Comparison of ENCODE assay signal across 1 cellular context in genomic region chr7:44885394-44886317, GRCh38.
TF ChIP-seq lines count a peak whose summit lies in the region.

PURB (minus strand) TSS chr7:44885530; CDS start chr7:44885348, 182 bp downstream.

TF ChIP-seq in HepG2, 621 proteins besides CTCF, POLR2A, EP300 and RAD21 (continued from another document and continues in another):
- TF ChIP-seq, protein P1, sequence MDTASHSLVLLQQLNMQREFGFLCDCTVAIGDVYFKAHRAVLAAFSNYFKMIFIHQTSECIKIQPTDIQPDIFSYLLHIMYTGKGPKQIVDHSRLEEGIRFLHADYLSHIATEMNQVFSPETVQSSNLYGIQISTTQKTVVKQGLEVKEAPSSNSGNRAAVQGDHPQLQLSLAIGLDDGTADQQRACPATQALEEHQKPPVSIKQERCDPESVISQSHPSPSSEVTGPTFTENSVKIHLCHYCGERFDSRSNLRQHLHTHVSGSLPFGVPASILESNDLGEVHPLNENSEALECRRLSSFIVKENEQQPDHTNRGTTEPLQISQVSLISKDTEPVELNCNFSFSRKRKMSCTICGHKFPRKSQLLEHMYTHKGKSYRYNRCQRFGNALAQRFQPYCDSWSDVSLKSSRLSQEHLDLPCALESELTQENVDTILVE (CRISPR knock-in tag; IDR thresholded peaks at IDR 0.05) = peak; percentile 76; the same call in 1 of the 2 replicates
- TF ChIP-seq, protein P2, sequence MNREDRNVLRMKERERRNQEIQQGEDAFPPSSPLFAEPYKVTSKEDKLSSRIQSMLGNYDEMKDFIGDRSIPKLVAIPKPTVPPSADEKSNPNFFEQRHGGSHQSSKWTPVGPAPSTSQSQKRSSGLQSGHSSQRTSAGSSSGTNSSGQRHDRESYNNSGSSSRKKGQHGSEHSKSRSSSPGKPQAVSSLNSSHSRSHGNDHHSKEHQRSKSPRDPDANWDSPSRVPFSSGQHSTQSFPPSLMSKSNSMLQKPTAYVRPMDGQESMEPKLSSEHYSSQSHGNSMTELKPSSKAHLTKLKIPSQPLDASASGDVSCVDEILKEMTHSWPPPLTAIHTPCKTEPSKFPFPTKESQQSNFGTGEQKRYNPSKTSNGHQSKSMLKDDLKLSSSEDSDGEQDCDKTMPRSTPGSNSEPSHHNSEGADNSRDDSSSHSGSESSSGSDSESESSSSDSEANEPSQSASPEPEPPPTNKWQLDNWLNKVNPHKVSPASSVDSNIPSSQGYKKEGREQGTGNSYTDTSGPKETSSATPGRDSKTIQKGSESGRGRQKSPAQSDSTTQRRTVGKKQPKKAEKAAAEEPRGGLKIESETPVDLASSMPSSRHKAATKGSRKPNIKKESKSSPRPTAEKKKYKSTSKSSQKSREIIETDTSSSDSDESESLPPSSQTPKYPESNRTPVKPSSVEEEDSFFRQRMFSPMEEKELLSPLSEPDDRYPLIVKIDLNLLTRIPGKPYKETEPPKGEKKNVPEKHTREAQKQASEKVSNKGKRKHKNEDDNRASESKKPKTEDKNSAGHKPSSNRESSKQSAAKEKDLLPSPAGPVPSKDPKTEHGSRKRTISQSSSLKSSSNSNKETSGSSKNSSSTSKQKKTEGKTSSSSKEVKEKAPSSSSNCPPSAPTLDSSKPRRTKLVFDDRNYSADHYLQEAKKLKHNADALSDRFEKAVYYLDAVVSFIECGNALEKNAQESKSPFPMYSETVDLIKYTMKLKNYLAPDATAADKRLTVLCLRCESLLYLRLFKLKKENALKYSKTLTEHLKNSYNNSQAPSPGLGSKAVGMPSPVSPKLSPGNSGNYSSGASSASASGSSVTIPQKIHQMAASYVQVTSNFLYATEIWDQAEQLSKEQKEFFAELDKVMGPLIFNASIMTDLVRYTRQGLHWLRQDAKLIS (CRISPR knock-in tag; IDR thresholded peaks at IDR 0.05) = no peak
- TF ChIP-seq ZNF143 (CRISPR knock-in tag; IDR thresholded peaks at IDR 0.05) = 0 out of 2 replicates have a peak, but pooled peaks have one; percentile 31
- TF ChIP-seq, protein P3, sequence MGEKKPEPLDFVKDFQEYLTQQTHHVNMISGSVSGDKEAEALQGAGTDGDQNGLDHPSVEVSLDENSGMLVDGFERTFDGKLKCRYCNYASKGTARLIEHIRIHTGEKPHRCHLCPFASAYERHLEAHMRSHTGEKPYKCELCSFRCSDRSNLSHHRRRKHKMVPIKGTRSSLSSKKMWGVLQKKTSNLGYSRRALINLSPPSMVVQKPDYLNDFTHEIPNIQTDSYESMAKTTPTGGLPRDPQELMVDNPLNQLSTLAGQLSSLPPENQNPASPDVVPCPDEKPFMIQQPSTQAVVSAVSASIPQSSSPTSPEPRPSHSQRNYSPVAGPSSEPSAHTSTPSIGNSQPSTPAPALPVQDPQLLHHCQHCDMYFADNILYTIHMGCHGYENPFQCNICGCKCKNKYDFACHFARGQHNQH (CRISPR knock-in tag; IDR thresholded peaks at IDR 0.05) = no peak; the same call in 1 of the 2 replicates
- peak; percentile 88 for TF ChIP-seq SNAPC2 (CRISPR knock-in tag; IDR thresholded peaks at IDR 0.05)
- TF ChIP-seq, protein P4, sequence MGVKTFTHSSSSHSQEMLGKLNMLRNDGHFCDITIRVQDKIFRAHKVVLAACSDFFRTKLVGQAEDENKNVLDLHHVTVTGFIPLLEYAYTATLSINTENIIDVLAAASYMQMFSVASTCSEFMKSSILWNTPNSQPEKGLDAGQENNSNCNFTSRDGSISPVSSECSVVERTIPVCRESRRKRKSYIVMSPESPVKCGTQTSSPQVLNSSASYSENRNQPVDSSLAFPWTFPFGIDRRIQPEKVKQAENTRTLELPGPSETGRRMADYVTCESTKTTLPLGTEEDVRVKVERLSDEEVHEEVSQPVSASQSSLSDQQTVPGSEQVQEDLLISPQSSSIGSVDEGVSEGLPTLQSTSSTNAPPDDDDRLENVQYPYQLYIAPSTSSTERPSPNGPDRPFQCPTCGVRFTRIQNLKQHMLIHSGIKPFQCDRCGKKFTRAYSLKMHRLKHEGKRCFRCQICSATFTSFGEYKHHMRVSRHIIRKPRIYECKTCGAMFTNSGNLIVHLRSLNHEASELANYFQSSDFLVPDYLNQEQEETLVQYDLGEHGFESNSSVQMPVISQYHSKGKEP (CRISPR knock-in tag; IDR thresholded peaks at IDR 0.05) = peak; percentile 26; the same call in 1 of the 2 replicates
- no peak for TF ChIP-seq HMGA1 (CRISPR knock-in tag; conservative IDR thresholded peaks at IDR 0.05)
- TF ChIP-seq DNMT3B (CRISPR knock-in tag; conservative IDR thresholded peaks at IDR 0.05) = no peak
- peak; percentile 95 for TF ChIP-seq ZFX (CRISPR knock-in tag; IDR thresholded peaks at IDR 0.05; ENCODE audit: low read depth)
- no peak for TF ChIP-seq ZNF251 (CRISPR knock-in tag; IDR thresholded peaks at IDR 0.05)
- TF ChIP-seq ZNF841 (CRISPR knock-in tag; IDR thresholded peaks at IDR 0.05; ENCODE audit: borderline replicate concordance) = no peak
- TF ChIP-seq CCDC6 (CRISPR knock-in tag; IDR thresholded peaks at IDR 0.05) = peak; percentile 66
- no peak for TF ChIP-seq PRDM4 (CRISPR knock-in tag; IDR thresholded peaks at IDR 0.05; ENCODE audit: borderline replicate concordance)
- TF ChIP-seq ZNF253 (CRISPR knock-in tag; IDR thresholded peaks at IDR 0.05; ENCODE audit: borderline replicate concordance) = 0 out of 2 replicates have a peak, but pooled peaks have one; percentile 41
- peak; percentile 77 for TF ChIP-seq HCFC1 (IDR thresholded peaks at IDR 0.05; ENCODE audit: low read depth, low read length)
- no peak for TF ChIP-seq HNF4A (CRISPR knock-in tag; IDR thresholded peaks at IDR 0.05)
- TF ChIP-seq MAZ (IDR thresholded peaks at IDR 0.05; ENCODE audit: borderline replicate concordance, low read depth, low read length) = no peak
- TF ChIP-seq MAZ (CRISPR knock-in tag; IDR thresholded peaks at IDR 0.05; ENCODE audit: low read depth) = peak; percentile 89
- no peak for TF ChIP-seq NFRKB (IDR thresholded peaks at IDR 0.05)
- peak; percentile 47; the same call in 1 of the 2 replicates for TF ChIP-seq ZNF331 (CRISPR knock-in tag; IDR thresholded peaks at IDR 0.05)
- no peak; the same call in 1 of the 2 replicates for TF ChIP-seq ZBTB7A (CRISPR knock-in tag; IDR thresholded peaks at IDR 0.05)
- TF ChIP-seq, protein P5, sequence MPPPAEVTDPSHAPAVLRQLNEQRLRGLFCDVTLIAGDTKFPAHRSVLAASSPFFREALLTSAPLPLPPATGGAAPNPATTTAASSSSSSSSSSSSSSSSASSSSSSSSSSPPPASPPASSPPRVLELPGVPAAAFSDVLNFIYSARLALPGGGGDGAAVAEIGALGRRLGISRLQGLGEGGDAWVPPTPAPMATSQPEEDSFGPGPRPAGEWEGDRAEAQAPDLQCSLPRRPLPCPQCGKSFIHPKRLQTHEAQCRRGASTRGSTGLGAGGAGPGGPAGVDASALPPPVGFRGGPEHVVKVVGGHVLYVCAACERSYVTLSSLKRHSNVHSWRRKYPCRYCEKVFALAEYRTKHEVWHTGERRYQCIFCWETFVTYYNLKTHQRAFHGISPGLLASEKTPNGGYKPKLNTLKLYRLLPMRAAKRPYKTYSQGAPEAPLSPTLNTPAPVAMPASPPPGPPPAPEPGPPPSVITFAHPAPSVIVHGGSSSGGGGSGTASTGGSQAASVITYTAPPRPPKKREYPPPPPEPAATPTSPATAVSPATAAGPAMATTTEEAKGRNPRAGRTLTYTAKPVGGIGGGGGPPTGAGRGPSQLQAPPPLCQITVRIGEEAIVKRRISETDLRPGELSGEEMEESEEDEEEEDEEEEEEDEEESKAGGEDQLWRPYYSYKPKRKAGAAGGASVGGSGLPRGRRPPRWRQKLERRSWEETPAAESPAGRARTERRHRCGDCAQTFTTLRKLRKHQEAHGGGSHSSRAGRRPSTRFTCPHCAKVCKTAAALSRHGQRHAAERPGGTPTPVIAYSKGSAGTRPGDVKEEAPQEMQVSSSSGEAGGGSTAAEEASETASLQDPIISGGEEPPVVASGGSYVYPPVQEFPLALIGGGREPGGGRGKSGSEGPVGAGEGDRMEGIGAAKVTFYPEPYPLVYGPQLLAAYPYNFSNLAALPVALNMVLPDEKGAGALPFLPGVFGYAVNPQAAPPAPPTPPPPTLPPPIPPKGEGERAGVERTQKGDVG (CRISPR knock-in tag; IDR thresholded peaks at IDR 0.05; ENCODE audit: borderline replicate concordance) = peak; percentile 45; the same call in 1 of the 2 replicates
- TF ChIP-seq ZSCAN31 (CRISPR knock-in tag; IDR thresholded peaks at IDR 0.05; ENCODE audit: low read depth) = peak; percentile 82
- no peak for TF ChIP-seq ONECUT2 (CRISPR knock-in tag; IDR thresholded peaks at IDR 0.05)
- peak; percentile 67; the same call in 1 of the 2 replicates for TF ChIP-seq ELF3 (CRISPR knock-in tag; IDR thresholded peaks at IDR 0.05)
- peak; percentile 82; the same call in 1 of the 2 replicates for TF ChIP-seq ZNF878 (CRISPR knock-in tag; IDR thresholded peaks at IDR 0.05)
- 0 out of 2 replicates have a peak, but pooled peaks have one; percentile 10 for TF ChIP-seq TBX3 (IDR thresholded peaks at IDR 0.05; ENCODE audit: borderline replicate concordance)
- TF ChIP-seq RBAK (CRISPR knock-in tag; IDR thresholded peaks at IDR 0.05) = no peak
- TF ChIP-seq ZNF564 (CRISPR knock-in tag; IDR thresholded peaks at IDR 0.05) = no peak
- peak; percentile 66 for TF ChIP-seq ZMYM3 (CRISPR knock-in tag; IDR thresholded peaks at IDR 0.05)
- peak; percentile 47; the same call in 1 of the 2 replicates for TF ChIP-seq ZNF292 (CRISPR knock-in tag; IDR thresholded peaks at IDR 0.05; ENCODE audit: borderline replicate concordance, low read depth)
- TF ChIP-seq ZNF33A (CRISPR knock-in tag; IDR thresholded peaks at IDR 0.05; ENCODE audit: borderline replicate concordance) = no peak
- TF ChIP-seq NFE2L1 (CRISPR knock-in tag; IDR thresholded peaks at IDR 0.05; ENCODE audit: borderline replicate concordance) = peak; percentile 39; the same call in 1 of the 2 replicates
- no peak for TF ChIP-seq ZNF260 (CRISPR knock-in tag; IDR thresholded peaks at IDR 0.05; ENCODE audit: borderline replicate concordance, low read depth)
- no peak for TF ChIP-seq SCMH1 (CRISPR knock-in tag; IDR thresholded peaks at IDR 0.05; ENCODE audit: borderline replicate concordance)
- TF ChIP-seq ZSCAN5A (CRISPR knock-in tag; IDR thresholded peaks at IDR 0.05; ENCODE audit: borderline replicate concordance) = peak; percentile 80; the same call in 1 of the 2 replicates
- TF ChIP-seq PITX1 (CRISPR knock-in tag; IDR thresholded peaks at IDR 0.05) = peak; percentile 64; the same call in 1 of the 2 replicates
- no peak for TF ChIP-seq JARID2 (CRISPR knock-in tag; IDR thresholded peaks at IDR 0.05; ENCODE audit: insufficient replicate concordance)
- TF ChIP-seq RCOR2 (CRISPR knock-in tag; IDR thresholded peaks at IDR 0.05) = no peak
- TF ChIP-seq ATF2 (CRISPR knock-in tag; IDR thresholded peaks at IDR 0.05) = peak; percentile 85
- no peak for TF ChIP-seq ZMAT5 (CRISPR knock-in tag; IDR thresholded peaks at IDR 0.05; ENCODE audit: borderline replicate concordance, low read depth)
- TF ChIP-seq JUND (CRISPR knock-in tag; IDR thresholded peaks at IDR 0.05) = 0 out of 2 replicates have a peak, but pooled peaks have one; percentile 63
- peak; percentile 30; the same call in 1 of the 2 replicates for TF ChIP-seq ETV6 (CRISPR knock-in tag; conservative IDR thresholded peaks at IDR 0.05)
- TF ChIP-seq ZNF670 (CRISPR knock-in tag; IDR thresholded peaks at IDR 0.05; ENCODE audit: borderline replicate concordance) = 0 out of 2 replicates have a peak, but pooled peaks have one; percentile 12
- no peak for TF ChIP-seq ZNF275 (CRISPR knock-in tag; IDR thresholded peaks at IDR 0.05; ENCODE audit: borderline replicate concordance)
- TF ChIP-seq ZNF282 (IDR thresholded peaks at IDR 0.05; ENCODE audit: partially characterized antibody) = no peak
